ENCODE assay signal across 20 cellular contexts in genomic region chr3:108047987-108048386, GRCh38.
"Had no signal": no experiment of that assay in that cellular context is flagged by ENCODE, and none has a peak within 500 bp of the region (broad histone marks: within the 10 kb centered on the region; RNA-seq: fewer than 3 reads in every experiment).

No MANE protein-coding gene starts in this region.

- H3K4me3 Mint-ChIP-seq: activated CD8-positive, alpha-beta memory T cell treated with anti-CD3 and anti-CD28 coated beads, Interleukin-2, amount 10 ng/mL, durations not matched to agents 7 days and 5 days; endodermal cell; mesothelial cell of epicardium; stimulated activated naive CD8-positive, alpha-beta T cell treated with anti-CD3 and anti-CD28 coated beads, Interleukin-15, Interleukin-2, amounts not matched to agents 100 ng/mL and 50 ng/mL, for 24 hours; T-helper 2 cell treated with Interferon-gamma antibody and Interleukin-4, amounts not matched to agents 5 μg/mL and 100 μg/mL, for 36 hours had no signal

- DNase-seq: activated CD4-positive, alpha-beta T cell treated with anti-CD3 and anti-CD28 coated beads for 1 hour; activated CD4-positive, alpha-beta T cell treated with anti-CD3 and anti-CD28 coated beads, Interleukin-2, amount 50 U/mL, for 4 hours; activated CD8-positive, alpha-beta memory T cell treated with anti-CD3 and anti-CD28 coated beads, Interleukin-2, amount 10 ng/mL, durations not matched to agents 7 days and 5 days; activated T-cell treated with anti-CD3 and anti-CD28 coated beads for 4 hours; amniotic stem cell; cerebellar nuclear complex; endodermal cell; esophagus squamous epithelium; gastrocnemius medialis; hypothalamus; left ventricle myocardium superior; mammary epithelial cell; nucleus accumbens; stimulated activated CD4-positive, alpha-beta T cell treated with anti-CD3 and anti-CD28 coated beads, Interleukin-4, amount 100 ng/mL, for 24 hours had no signal

- H3K27me3 Mint-ChIP-seq: activated CD8-positive, alpha-beta memory T cell treated with anti-CD3 and anti-CD28 coated beads, Interleukin-2, amount 10 ng/mL, durations not matched to agents 7 days and 5 days; stimulated activated naive CD8-positive, alpha-beta T cell treated with anti-CD3 and anti-CD28 coated beads, Interleukin-15, Interleukin-2, amounts not matched to agents 100 ng/mL and 50 ng/mL, for 24 hours had no signal

- H3K4me1 Mint-ChIP-seq: endodermal cell had no signal

- ATAC-seq: activated CD8-positive, alpha-beta memory T cell treated with anti-CD3 and anti-CD28 coated beads, Interleukin-2, amount 10 ng/mL, durations not matched to agents 7 days and 5 days; activated naive CD4-positive, alpha-beta T cell treated with anti-CD3 and anti-CD28 coated beads, Interleukin-2, amount 50 U/mL, for 72 hours; gastrocnemius medialis; left ventricle myocardium superior; right cardiac atrium; SK-N-SH treated with all-trans-retinoic acid at 6 μM for 48 hours had no signal

- H3K27ac Mint-ChIP-seq: activated CD8-positive, alpha-beta memory T cell treated with anti-CD3 and anti-CD28 coated beads, Interleukin-2, amount 10 ng/mL, durations not matched to agents 7 days and 5 days; activated naive CD4-positive, alpha-beta T cell treated with anti-CD3 and anti-CD28 coated beads, Interleukin-2, amount 50 U/mL, for 72 hours; endodermal cell; mesothelial cell of epicardium; T-helper 2 cell treated with Interferon-gamma antibody and Interleukin-4, amounts not matched to agents 5 μg/mL and 100 μg/mL, for 36 hours had no signal

- H3K9me3 Mint-ChIP-seq: activated naive CD4-positive, alpha-beta T cell treated with anti-CD3 and anti-CD28 coated beads, Interleukin-2, amount 50 U/mL, for 72 hours; endodermal cell; mesothelial cell of epicardium; stimulated activated naive CD8-positive, alpha-beta T cell treated with anti-CD3 and anti-CD28 coated beads, Interleukin-15, Interleukin-2, amounts not matched to agents 100 ng/mL and 50 ng/mL, for 24 hours; T-helper 2 cell treated with Interferon-gamma antibody and Interleukin-4, amounts not matched to agents 5 μg/mL and 100 μg/mL, for 36 hours had no signal
